Comparison of ENCODE assay signal across 8 cellular contexts in the genomic region with DNA sequence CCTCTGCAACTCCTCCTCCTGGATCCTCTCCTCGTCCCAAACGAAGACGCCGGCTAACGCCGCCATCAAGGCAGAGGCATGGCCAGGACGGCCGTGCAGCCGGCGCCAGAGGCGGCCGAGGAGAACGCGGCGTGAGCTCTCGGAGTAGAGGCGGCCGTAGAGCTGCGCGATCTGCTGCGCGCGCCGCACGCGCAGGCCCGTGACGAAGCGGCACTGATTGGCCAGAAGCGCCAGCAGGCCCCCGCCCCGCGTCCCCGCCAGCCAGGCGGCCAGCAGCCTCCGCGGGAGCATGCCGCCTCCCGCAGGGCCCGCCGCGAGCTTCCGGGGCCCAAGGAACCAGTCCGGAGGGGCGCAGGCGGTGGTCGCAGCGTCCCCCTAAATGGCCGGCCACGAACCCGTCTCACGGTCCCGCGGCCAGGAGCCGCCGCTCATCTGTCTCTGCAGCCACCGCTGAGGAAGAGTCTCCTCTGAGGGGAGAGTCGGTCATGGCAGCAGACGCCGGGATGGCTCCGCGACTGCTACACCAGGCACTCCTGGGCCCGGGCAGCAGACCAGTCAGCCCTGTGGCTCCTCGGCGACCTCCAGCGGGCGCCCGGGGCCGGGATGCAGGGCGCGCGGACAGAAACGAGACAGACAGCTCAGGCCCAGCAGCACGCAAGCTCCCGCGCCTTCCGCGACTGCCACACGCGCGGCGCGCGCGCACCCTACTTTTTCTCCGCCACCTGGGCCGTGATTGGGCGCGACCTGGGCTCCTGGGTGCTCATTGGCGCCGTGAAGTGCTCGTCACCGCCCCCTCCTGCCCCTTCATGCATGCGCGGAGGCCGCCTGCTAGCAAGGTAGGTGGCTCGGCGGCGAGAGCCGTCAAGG.
DNase-seq lines count a peak whose midpoint lies in the region; ATAC-seq and TF ChIP-seq lines count a peak whose summit lies in the region.

A gene with protein sequence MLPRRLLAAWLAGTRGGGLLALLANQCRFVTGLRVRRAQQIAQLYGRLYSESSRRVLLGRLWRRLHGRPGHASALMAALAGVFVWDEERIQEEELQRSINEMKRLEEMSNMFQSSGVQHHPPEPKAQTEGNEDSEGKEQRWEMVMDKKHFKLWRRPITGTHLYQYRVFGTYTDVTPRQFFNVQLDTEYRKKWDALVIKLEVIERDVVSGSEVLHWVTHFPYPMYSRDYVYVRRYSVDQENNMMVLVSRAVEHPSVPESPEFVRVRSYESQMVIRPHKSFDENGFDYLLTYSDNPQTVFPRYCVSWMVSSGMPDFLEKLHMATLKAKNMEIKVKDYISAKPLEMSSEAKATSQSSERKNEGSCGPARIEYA (minus strand): TSS at position 684 of the 867 bp plus-strand sequence. CDS start 393 bp downstream, at position 291.

- no peaks in the 10 kb centered on the region for H3K9me3 Mint-ChIP-seq in central memory CD8-positive, alpha-beta T cell

- H3K36me3 Mint-ChIP-seq in central memory CD8-positive, alpha-beta T cell (ENCODE audit: insufficient read depth), result peaks cover 15% of the 10 kb centered on the region

- no peaks in the 10 kb centered on the region for H3K27me3 Mint-ChIP-seq in central memory CD8-positive, alpha-beta T cell

- H3K4me3 Mint-ChIP-seq in central memory CD8-positive, alpha-beta T cell, result peak within 1 kb of the TSS; percentile 86

- H3K27ac Mint-ChIP-seq in central memory CD8-positive, alpha-beta T cell (ENCODE audit: low read depth), result peak within 1 kb of the TSS; percentile 80

- ATAC-seq in GM19023 (IDR thresholded peaks at IDR 0.05; ENCODE audit: unreplicated experiment) (peak; percentile 90), HG03280 (IDR thresholded peaks at IDR 0.05; ENCODE audit: unreplicated experiment) (peak; percentile 88)
- peak; percentile 87 for ATAC-seq in central memory CD8-positive, alpha-beta T cell (replicated peaks; ENCODE audit: extremely low read depth, poor library complexity, severe bottlenecking)

- DNase-seq in AG09319 (ENCODE audit: extremely low read depth, low read depth), result peak; percentile 96
- peak; percentile 94 to 98 for DNase-seq in NCI-H446 (lab: John Stamatoyannopoulos, UW)
- peak; percentile 88 for DNase-seq in activated CD4-positive, CD25-positive, alpha-beta regulatory T cell treated with anti-CD3 and anti-CD28 coated beads, Interleukin-2, amount 50 U/mL, for 16 hours (ENCODE audit: low read depth, low spot score)
- DNase-seq in central memory CD8-positive, alpha-beta T cell (ENCODE audit: low spot score in 2 of 2), result peak; percentile 92 to 93
- peak; percentile 98 for DNase-seq in iris pigment epithelial cell (ENCODE audit: low read depth)
- DNase-seq in stimulated activated CD4-positive, alpha-beta T cell treated with anti-CD3 and anti-CD28 coated beads, Interleukin-12 subunit alpha, Interleukin-12 subunit beta, amount 100 ng/mL, for 4 hours, result peak; percentile 98

- no peak for TF ChIP-seq CTCF in AG09319 (IDR thresholded peaks at IDR 0.05; ENCODE audit: low read depth, low read length)

- H3K4me1 Mint-ChIP-seq in central memory CD8-positive, alpha-beta T cell, result peaks cover 52% of the 10 kb centered on the region

Comparison
In these comparisons a context has a peak if more than half of its experiments do, and no peak if none do; other contexts are left out.
1. Peak in every context shown above with its lines: DNase-seq and ATAC-seq.